8 cellular contexts compared by ENCODE assay signal in genomic region chr17:77957215-77957868, GRCh38. TPM values are rescaled to one million over a fixed set of nuclear protein-coding genes. Genes with fewer than 3 reads are reported as not detected.
A peak's percentile ranks its signal among the peaks of the same experiment; 100 is the strongest.
DNase-seq lines count a peak whose midpoint lies in the region; ATAC-seq and TF ChIP-seq lines count a peak whose summit lies in the region.

No MANE protein-coding gene starts in this region.

- H3K27me3 Mint-ChIP-seq in endodermal cell (ENCODE audit: insufficient read depth): peaks cover 62% of the 10 kb centered on the region

- no peaks in the 10 kb centered on the region for H3F3A ChIP-seq in neural cell (ENCODE audit: insufficient read depth, low read length, poor library complexity, severe bottlenecking)

- 28 to 29% methylated on average over 14 to 25 of the region's 25 CpGs for WGBS in endodermal cell (ENCODE audit: insufficient coverage in 1 of 2, insufficient read length in 1 of 2), 2 experiments

- H3K27ac ChIP-seq in endodermal cell (ENCODE audit: low read depth, low read length) (no peak overlapping the region), neural cell (ENCODE audit: low read length) (peak overlapping the region; percentile 91)

- H3K4me3 Mint-ChIP-seq in endodermal cell: peak overlapping the region; percentile 80

- H3K9me3 ChIP-seq in endodermal cell (ENCODE audit: control insufficient read depth, low read length) (no peaks in the 10 kb centered on the region), neural cell (ENCODE audit: low read length) (no peaks in the 10 kb centered on the region)

- no peaks in the 10 kb centered on the region for H3K4me1 ChIP-seq in endodermal cell (ENCODE audit: control insufficient read depth, insufficient read depth, low read length)

- peaks cover 11% of the 10 kb centered on the region for H4K20me1 ChIP-seq in neural cell (ENCODE audit: insufficient read depth)

- H3K4me3 ChIP-seq in AG10803 (ENCODE audit: low read length) (peak overlapping the region; percentile 70), endodermal cell (ENCODE audit: low read length) (peak overlapping the region; percentile 89), neural cell (ENCODE audit: low read length) (peak overlapping the region; percentile 83)

- TF ChIP-seq CTCF in AG10803 (conservative IDR thresholded peaks at IDR 0.05; ENCODE audit: low read length) (no peak), endodermal cell (conservative IDR thresholded peaks at IDR 0.05) (no peak), neural cell (IDR thresholded peaks at IDR 0.05; ENCODE audit: poor library complexity, severe bottlenecking) (no peak)

- H2AFZ ChIP-seq in neural cell (ENCODE audit: low read depth, low read length): no peak overlapping the region

- H3K4me2 ChIP-seq in neural cell (ENCODE audit: low read length): peak overlapping the region; percentile 65

- no peak for TF ChIP-seq EP300 in neural cell (conservative IDR thresholded peaks at IDR 0.05; ENCODE audit: poor library complexity, severe bottlenecking)

- peaks cover 42% of the 10 kb centered on the region for H3K27me3 ChIP-seq in endodermal cell (ENCODE audit: control insufficient read depth, insufficient read depth, low read length, poor library complexity, severe bottlenecking)
- H3K27me3 ChIP-seq in neural cell (ENCODE audit: insufficient read depth, low read depth, low read length): no peaks in the 10 kb centered on the region

- no peaks in the 10 kb centered on the region for H3K9me3 Mint-ChIP-seq in endodermal cell

- no peaks in the 10 kb centered on the region for H3K9me2 ChIP-seq in neural cell (ENCODE audit: insufficient read depth, low read length)

- H3K27ac Mint-ChIP-seq in endodermal cell: peak overlapping the region; percentile 89

- H3K79me2 ChIP-seq in neural cell (replicated peaks; ENCODE audit: insufficient read depth, low read length): peaks cover 32% of the 10 kb centered on the region

- peaks cover 16% of the 10 kb centered on the region for H3K4me1 Mint-ChIP-seq in endodermal cell

- H3K36me3 ChIP-seq in endodermal cell (ENCODE audit: control insufficient read depth, insufficient read depth, low read length) (no peaks in the 10 kb centered on the region), neural cell (ENCODE audit: insufficient read depth, low read length) (no peaks in the 10 kb centered on the region)

- peak; percentile 28 for DNase-seq in AG10803 (ENCODE audit: low read depth)
- DNase-seq in SIG-M5 treated with dmso at 0.1 percent for 504 hours (lab: John Stamatoyannopoulos, UW; ENCODE audit: unreplicated experiment): peak; percentile 65
- no peak for DNase-seq in endodermal cell
- DNase-seq in HuH-7 (ENCODE audit: low spot score): no peak

- no peaks in the 10 kb centered on the region for H3K36me3 Mint-ChIP-seq in endodermal cell (ENCODE audit: low read depth)

- TF ChIP-seq RAD21 in neural cell (conservative IDR thresholded peaks at IDR 0.05): peak; percentile 17

- peak overlapping the region; percentile 62 for H3K9ac ChIP-seq in endodermal cell (ENCODE audit: extremely low read depth, low read length, poor library complexity, severe bottlenecking)
- peak overlapping the region; percentile 89 for H3K9ac ChIP-seq in neural cell (ENCODE audit: low read length)

- peak; percentile 17 for ATAC-seq in GM19395 (IDR thresholded peaks at IDR 0.05; ENCODE audit: unreplicated experiment)
- ATAC-seq in HG03108 (IDR thresholded peaks at IDR 0.05; ENCODE audit: unreplicated experiment): no peak
- ATAC-seq in HG03280 (IDR thresholded peaks at IDR 0.05; ENCODE audit: unreplicated experiment): no peak

TF ChIP-seq in neural cell, 6 proteins besides CTCF, POLR2A, EP300 and RAD21:
- TF ChIP-seq SMC3 (conservative IDR thresholded peaks at IDR 0.05; ENCODE audit: poor library complexity) (peak; percentile 21), POLR2AphosphoS5 (IDR thresholded peaks at IDR 0.05) (no peak)
TF ChIP-seq in neural cell: peak in this region for 1.

RNA-seq across cellular contexts. Expression of gene TNRC6C, which starts 1.2 kb away (rescaled TPM):
- 10 to 100 TPM; 22.4 to 40.2 TPM for total RNA-seq in endodermal cell
- polyA plus RNA-seq in endodermal cell (2013, experiment 1 of 2): 10.8 TPM
- polyA plus RNA-seq in endodermal cell (2013, experiment 2 of 2): 10.1 TPM
- polyA plus RNA-seq in neural cell: 15.4 and 17.2 TPM in 2 replicates
- polyA minus RNA-seq in neural cell: 71.6 and 75.0 TPM in 2 replicates

Comparison
In these comparisons a context has a peak if more than half of its experiments do, and no peak if none do; other contexts are left out.
1. DNase-seq: peak in AG10803 (single experiment) and SIG-M5 treated with dmso at 0.1 percent for 504 hours (single experiment); none in endodermal cell (single experiment) and HuH-7 (single experiment).
2. Peak in every context shown above with its lines, with median percentiles within 50 percentile points of each other: H3K4me3 ChIP-seq.